In the genomic region with DNA sequence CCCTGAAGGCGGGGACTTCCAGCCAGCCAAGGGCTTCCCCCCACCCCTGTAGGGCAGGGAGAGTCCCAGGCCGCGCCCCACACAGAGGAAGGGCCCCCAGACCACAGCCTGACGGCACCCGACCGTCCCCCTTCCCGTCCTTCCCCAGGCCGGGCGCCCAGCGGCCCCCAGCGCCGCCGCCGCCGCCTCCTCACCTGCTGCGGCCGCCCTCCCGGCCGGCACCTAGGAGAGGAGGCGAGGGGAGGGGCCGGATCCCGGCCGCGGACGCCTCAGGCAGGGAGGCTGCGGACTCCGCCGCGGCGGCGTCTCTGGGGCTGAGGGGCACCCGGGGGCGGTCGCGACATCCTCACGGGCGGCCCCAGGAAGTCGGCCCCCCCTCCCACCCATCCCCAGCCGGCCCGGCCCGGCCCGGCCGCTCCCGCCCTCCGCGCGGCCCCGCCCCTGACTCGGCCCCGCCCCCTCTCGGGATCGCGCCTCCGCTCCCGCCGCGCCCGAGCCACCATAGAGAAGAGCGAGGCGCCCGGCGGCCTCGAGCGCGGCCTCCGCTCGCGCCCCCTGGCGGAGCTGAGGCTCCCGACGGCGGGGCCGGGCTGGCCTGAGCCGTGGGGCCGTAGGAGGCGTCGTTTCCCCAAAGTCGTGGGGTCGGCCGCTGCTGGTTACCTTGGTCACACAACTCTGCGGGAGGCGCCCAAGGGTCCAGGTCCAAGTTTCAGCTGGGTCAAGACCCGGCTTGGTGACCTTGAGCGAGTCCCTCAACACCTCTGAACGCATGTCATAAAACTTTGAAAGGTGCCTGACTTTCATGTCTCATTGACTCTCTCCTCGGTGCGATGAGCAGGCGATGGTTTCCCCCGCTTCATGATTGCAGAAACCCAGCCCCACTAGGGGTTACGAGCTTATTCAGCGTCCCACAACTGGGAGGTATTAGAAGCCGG, we compare ENCODE assay signal across 8 cellular contexts. TPM values are rescaled to one million over a fixed set of nuclear protein-coding genes. Genes with fewer than 3 reads are reported as not detected.
A peak's percentile ranks its signal among the peaks of the same experiment; 100 is the strongest.
DNase-seq lines count a peak whose midpoint lies in the region; ATAC-seq and TF ChIP-seq lines count a peak whose summit lies in the region.

No MANE protein-coding gene starts in this region.

- DNase-seq in A673 (ENCODE audit: low spot score) (peak; percentile 77), NCI-H2029 treated with DMSO at 0.1 percent for 48 hours (lab: John Stamatoyannopoulos, UW) (peak; percentile 42), breast epithelium (ENCODE audit: low spot score in 2 of 2) (peak; percentile 81 to 86), iPS-NIHi7 (ENCODE audit: extremely low spot score) (peak; percentile 87), spleen (peak; percentile 97)

- H3K4me3 ChIP-seq in A673 (ENCODE audit: low read depth, low read length, poor library complexity, severe bottlenecking) (peak overlapping the region; percentile 63), breast epithelium (peak overlapping the region; percentile 78 to 93 (median 80)), spleen (peak overlapping the region; percentile 71 to 97 (median 90))

- intact Hi-C loops in A673 (cut with micrococcal nuclease; ENCODE audit: unreplicated experiment) (no loop called here), breast epithelium (cut with DNase I; ENCODE audit: low total_unique reads) (no loop called here), spleen (cut with DNase I; ENCODE audit: low total_unique reads) (loop anchor here (2.0 to 10.0 kb wide), 2 partner anchors 64 to 90 kb away; no protein-coding TSS in a partner anchor)

- H3K36me3 ChIP-seq in A673 (ENCODE audit: insufficient read depth, low read length, poor library complexity, severe bottlenecking): no peaks in the 10 kb centered on the region
- no peaks in the 10 kb centered on the region for H3K36me3 ChIP-seq in breast epithelium
- H3K36me3 ChIP-seq in spleen: no peaks in the 10 kb centered on the region

- CTCF ChIA-PET in A673 (lab: Charles Lee): no interaction called here

- H3K27me3 ChIP-seq in A673 (replicated peaks; ENCODE audit: insufficient read depth, low read depth, low read length, poor library complexity) (no peaks in the 10 kb centered on the region), breast epithelium (no peaks in the 10 kb centered on the region), spleen (replicated peaks in 1 of 7) (no peaks in the 10 kb centered on the region)

- POLR2A ChIA-PET in A673 (lab: Charles Lee; ENCODE audit: low non-redundant PET): no interaction called here

- no peaks in the 10 kb centered on the region for H3K4me1 ChIP-seq in A673 (ENCODE audit: insufficient read depth, low read length, poor library complexity, severe bottlenecking)
- no peaks in the 10 kb centered on the region for H3K4me1 ChIP-seq in breast epithelium
- H3K4me1 ChIP-seq in spleen: peaks cover 12 to 60% (median 38%) of the 10 kb centered on the region in 6 donors

- WGBS in spleen, 5 donors: 0 to 2% (median 1%) methylated on average over 8 to 92 of the region's 92 CpGs

- TF ChIP-seq CTCF in A673 (conservative IDR thresholded peaks at IDR 0.05; ENCODE audit: low read depth, low read length): peak; percentile 49
- TF ChIP-seq CTCF in VCaP (conservative IDR thresholded peaks at IDR 0.05): peak; percentile 99
- peak; percentile 44 to 89 (median 49) for TF ChIP-seq CTCF in breast epithelium (IDR thresholded peaks at IDR 0.05)
- TF ChIP-seq CTCF in spleen (IDR thresholded peaks at IDR 0.05 in 8 of 11, conservative IDR thresholded peaks at IDR 0.05 in 3 of 11): peak; percentile 60 to 95 (median 90)

- H3K27ac ChIP-seq in A673 (ENCODE audit: low read depth, low read length, poor library complexity, severe bottlenecking): peak overlapping the region; percentile 31
- H3K27ac ChIP-seq in VCaP: peak overlapping the region; percentile 96
- peak overlapping the region; percentile 92 to 94 for H3K27ac ChIP-seq in breast epithelium
- peak overlapping the region; percentile 90 to 98 (median 96) for H3K27ac ChIP-seq in spleen

- no TSS peak for BruUV-seq in A673 (replicated peaks; lab: Mats Ljungman, UMichigan)

- TF ChIP-seq POLR2A in breast epithelium (IDR thresholded peaks at IDR 0.05) (no peak), spleen (IDR thresholded peaks at IDR 0.05) (peak in 1 of 3 donors; percentile 18)

- peak; percentile 40 for ATAC-seq in GM18519 (IDR thresholded peaks at IDR 0.05; ENCODE audit: low FRiP score, unreplicated experiment)
- peak; percentile 76 for ATAC-seq in HG03025 (IDR thresholded peaks at IDR 0.05; ENCODE audit: low FRiP score, unreplicated experiment)

- H3K9me3 ChIP-seq in A673 (ENCODE audit: low read depth, low read length, poor library complexity, severe bottlenecking) (no peaks in the 10 kb centered on the region), breast epithelium (no peaks in the 10 kb centered on the region), spleen (no peaks in the 10 kb centered on the region)

RNA-seq across cellular contexts. Expression of a gene that starts 25.7 kb away (rescaled TPM):
- total RNA-seq in A673 (2021) (9.7 and 10.5 TPM in 2 replicates), breast epithelium (10 to 100 TPM; 13.8 to 27.5 (median 19.4) TPM), spleen (10 to 100 TPM; 28.1 to 39.7 (median 33.0) TPM)
- 1 to 10 TPM; 5.7 to 9.2 (median 7.4) TPM for polyA plus RNA-seq in spleen

RNA-seq across cellular contexts. Expression of a gene that starts 30.5 kb away (rescaled TPM):
- total RNA-seq in A673 (2021) (10.2 and 12.1 TPM in 2 replicates), breast epithelium (10 to 100 TPM in 2 of 3 donors, 1 to 10 TPM in 1; 7.9 to 12.6 (median 10.5) TPM), spleen (10 to 100 TPM in 6 of 7 donors, 1 to 10 TPM in 1; 9.0 to 24.1 (median 14.9) TPM)
- polyA plus RNA-seq in spleen: 1 to 10 TPM; 4.0 to 8.4 (median 5.5) TPM

RNA-seq across cellular contexts. Expression of a gene that starts 32.2 kb away (rescaled TPM):
- total RNA-seq in A673 (2021) (not detected in 2 replicates), breast epithelium (not detected), spleen (not detected)
- polyA plus RNA-seq in spleen: under 1 TPM in 1 of 3 donors, not detected in 2; 0.10 TPM

RNA-seq across cellular contexts. Expression of a gene that starts 52.9 kb away (rescaled TPM):
- total RNA-seq in A673 (2021): 18.1 and 23.3 TPM in 2 replicates
- 10 to 100 TPM; 15.2 to 32.1 (median 18.2) TPM for total RNA-seq in breast epithelium
- total RNA-seq in spleen: 10 to 100 TPM in 6 of 7 donors, 1 to 10 TPM in 1; 9.8 to 17.3 (median 12.5) TPM
- 1 to 10 TPM; 5.8 to 9.6 (median 8.8) TPM for polyA plus RNA-seq in spleen

RNA-seq across cellular contexts. Expression of a gene that starts 58.4 kb away (rescaled TPM):
- not detected in 2 replicates for total RNA-seq in A673 (2021)
- total RNA-seq in breast epithelium: not detected
- total RNA-seq in spleen: 1 to 10 TPM; 1.3 to 3.9 (median 2.5) TPM
- polyA plus RNA-seq in spleen: under 1 TPM; 0.08 to 0.51 (median 0.22) TPM

Comparison
In these comparisons a context has a peak if more than half of its experiments do, and no peak if none do; other contexts are left out.
1. Peak in every context shown above with its lines: DNase-seq, ATAC-seq, H3K4me3 ChIP-seq and H3K27ac ChIP-seq.
2. DNase-seq: peak in every context shown above with its lines; median percentile 97 in spleen; 87 in iPS-NIHi7; 84 in breast epithelium; 77 in A673; 42 in NCI-H2029 treated with DMSO at 0.1 percent for 48 hours.
3. H3K27ac ChIP-seq: peak in every context shown above with its lines; median percentile 96 in VCaP; 96 in spleen; 93 in breast epithelium; 31 in A673.
4. CTCF ChIP-seq: peak in every context shown above with its lines; median percentile 99 in VCaP; 90 in spleen; 49 in A673; 49 in breast epithelium.